1 cellular context compared by ENCODE assay signal in the genomic region with DNA sequence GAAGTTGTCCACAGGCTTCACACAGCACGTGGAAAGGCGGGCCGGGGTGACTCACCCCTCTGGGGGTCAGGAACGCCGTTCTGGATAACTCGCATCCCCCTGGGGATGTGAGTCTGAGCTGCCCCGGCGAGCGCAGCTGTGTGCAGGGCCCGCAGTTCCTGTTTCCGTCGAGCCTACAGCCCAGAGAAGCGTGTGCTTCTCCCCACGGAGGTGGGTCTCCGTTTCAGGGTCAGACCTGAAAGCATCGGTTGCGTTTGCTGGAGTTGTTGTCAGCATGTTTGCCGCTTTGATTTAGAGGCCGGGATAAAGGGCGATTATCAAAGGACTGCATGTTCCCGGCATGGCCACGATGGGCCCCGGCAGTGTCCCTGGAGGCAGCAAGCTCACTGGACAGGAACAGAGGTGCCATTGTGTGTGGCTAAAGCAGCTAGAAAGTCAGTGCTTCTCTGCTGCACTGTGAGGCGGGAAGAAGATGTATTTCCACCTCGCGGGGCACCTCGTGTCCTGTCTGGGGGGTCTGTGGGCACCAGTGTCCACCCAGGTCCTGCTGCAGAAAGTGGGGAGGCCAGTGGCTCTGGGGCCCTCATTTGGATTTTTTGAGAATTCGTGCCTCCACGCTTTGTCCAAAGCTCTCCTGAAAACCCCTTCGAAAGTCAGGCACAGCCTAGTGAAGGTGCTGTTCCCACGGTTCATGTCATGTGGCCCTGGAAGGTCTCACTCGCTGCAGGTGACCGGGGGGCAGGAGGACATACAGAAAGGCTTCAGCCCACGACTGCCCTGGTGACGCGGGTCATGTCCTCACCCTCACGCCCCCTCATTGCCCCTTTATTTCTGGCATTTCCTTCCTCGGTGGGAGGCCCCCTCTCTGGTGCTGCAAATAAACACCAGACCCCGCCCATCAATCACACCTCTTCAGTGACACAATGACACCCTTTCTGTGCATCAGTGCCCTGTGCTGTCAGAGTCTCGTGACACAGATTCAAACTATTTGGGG.
A peak's percentile ranks its signal among the peaks of the same experiment; 100 is the strongest.
TF ChIP-seq lines count a peak whose summit lies in the region.

No MANE protein-coding gene starts in this region.

TF ChIP-seq in HepG2, 621 proteins besides CTCF, POLR2A, EP300 and RAD21 (continued from another document and continues in another):
- TF ChIP-seq, protein P1, sequence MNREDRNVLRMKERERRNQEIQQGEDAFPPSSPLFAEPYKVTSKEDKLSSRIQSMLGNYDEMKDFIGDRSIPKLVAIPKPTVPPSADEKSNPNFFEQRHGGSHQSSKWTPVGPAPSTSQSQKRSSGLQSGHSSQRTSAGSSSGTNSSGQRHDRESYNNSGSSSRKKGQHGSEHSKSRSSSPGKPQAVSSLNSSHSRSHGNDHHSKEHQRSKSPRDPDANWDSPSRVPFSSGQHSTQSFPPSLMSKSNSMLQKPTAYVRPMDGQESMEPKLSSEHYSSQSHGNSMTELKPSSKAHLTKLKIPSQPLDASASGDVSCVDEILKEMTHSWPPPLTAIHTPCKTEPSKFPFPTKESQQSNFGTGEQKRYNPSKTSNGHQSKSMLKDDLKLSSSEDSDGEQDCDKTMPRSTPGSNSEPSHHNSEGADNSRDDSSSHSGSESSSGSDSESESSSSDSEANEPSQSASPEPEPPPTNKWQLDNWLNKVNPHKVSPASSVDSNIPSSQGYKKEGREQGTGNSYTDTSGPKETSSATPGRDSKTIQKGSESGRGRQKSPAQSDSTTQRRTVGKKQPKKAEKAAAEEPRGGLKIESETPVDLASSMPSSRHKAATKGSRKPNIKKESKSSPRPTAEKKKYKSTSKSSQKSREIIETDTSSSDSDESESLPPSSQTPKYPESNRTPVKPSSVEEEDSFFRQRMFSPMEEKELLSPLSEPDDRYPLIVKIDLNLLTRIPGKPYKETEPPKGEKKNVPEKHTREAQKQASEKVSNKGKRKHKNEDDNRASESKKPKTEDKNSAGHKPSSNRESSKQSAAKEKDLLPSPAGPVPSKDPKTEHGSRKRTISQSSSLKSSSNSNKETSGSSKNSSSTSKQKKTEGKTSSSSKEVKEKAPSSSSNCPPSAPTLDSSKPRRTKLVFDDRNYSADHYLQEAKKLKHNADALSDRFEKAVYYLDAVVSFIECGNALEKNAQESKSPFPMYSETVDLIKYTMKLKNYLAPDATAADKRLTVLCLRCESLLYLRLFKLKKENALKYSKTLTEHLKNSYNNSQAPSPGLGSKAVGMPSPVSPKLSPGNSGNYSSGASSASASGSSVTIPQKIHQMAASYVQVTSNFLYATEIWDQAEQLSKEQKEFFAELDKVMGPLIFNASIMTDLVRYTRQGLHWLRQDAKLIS (CRISPR knock-in tag; IDR thresholded peaks at IDR 0.05): no peak; the same call in 1 of the 2 replicates
- TF ChIP-seq, protein P2, sequence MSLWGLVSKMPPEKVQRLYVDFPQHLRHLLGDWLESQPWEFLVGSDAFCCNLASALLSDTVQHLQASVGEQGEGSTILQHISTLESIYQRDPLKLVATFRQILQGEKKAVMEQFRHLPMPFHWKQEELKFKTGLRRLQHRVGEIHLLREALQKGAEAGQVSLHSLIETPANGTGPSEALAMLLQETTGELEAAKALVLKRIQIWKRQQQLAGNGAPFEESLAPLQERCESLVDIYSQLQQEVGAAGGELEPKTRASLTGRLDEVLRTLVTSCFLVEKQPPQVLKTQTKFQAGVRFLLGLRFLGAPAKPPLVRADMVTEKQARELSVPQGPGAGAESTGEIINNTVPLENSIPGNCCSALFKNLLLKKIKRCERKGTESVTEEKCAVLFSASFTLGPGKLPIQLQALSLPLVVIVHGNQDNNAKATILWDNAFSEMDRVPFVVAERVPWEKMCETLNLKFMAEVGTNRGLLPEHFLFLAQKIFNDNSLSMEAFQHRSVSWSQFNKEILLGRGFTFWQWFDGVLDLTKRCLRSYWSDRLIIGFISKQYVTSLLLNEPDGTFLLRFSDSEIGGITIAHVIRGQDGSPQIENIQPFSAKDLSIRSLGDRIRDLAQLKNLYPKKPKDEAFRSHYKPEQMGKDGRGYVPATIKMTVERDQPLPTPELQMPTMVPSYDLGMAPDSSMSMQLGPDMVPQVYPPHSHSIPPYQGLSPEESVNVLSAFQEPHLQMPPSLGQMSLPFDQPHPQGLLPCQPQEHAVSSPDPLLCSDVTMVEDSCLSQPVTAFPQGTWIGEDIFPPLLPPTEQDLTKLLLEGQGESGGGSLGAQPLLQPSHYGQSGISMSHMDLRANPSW (CRISPR knock-in tag; IDR thresholded peaks at IDR 0.05; ENCODE audit: borderline replicate concordance): no peak
- 0 out of 2 replicates have a peak, but pooled peaks have one; percentile 3 for TF ChIP-seq ZNF530 (CRISPR knock-in tag; IDR thresholded peaks at IDR 0.05; ENCODE audit: low read depth)
- TF ChIP-seq ZFP82 (CRISPR knock-in tag; IDR thresholded peaks at IDR 0.05; ENCODE audit: borderline replicate concordance): no peak
- TF ChIP-seq TMF1 (CRISPR knock-in tag; IDR thresholded peaks at IDR 0.05; ENCODE audit: low read depth): no peak
- no peak for TF ChIP-seq KLF11 (CRISPR knock-in tag; IDR thresholded peaks at IDR 0.05)
- no peak for TF ChIP-seq ATAD3A (CRISPR knock-in tag; IDR thresholded peaks at IDR 0.05)
- TF ChIP-seq THRA (CRISPR knock-in tag; IDR thresholded peaks at IDR 0.05; ENCODE audit: borderline replicate concordance): no peak
- TF ChIP-seq ZNF12 (CRISPR knock-in tag; IDR thresholded peaks at IDR 0.05): peak; percentile 43; the same call in 1 of the 2 replicates
- peak; percentile 65; the same call in 1 of the 2 replicates for TF ChIP-seq KDM5B (CRISPR knock-in tag; IDR thresholded peaks at IDR 0.05; ENCODE audit: borderline replicate concordance)
- TF ChIP-seq, protein P3, sequence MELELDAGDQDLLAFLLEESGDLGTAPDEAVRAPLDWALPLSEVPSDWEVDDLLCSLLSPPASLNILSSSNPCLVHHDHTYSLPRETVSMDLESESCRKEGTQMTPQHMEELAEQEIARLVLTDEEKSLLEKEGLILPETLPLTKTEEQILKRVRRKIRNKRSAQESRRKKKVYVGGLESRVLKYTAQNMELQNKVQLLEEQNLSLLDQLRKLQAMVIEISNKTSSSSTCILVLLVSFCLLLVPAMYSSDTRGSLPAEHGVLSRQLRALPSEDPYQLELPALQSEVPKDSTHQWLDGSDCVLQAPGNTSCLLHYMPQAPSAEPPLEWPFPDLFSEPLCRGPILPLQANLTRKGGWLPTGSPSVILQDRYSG (CRISPR knock-in tag; IDR thresholded peaks at IDR 0.05): no peak
- no peak for TF ChIP-seq FLYWCH1 (CRISPR knock-in tag; IDR thresholded peaks at IDR 0.05)
- TF ChIP-seq, protein P4, sequence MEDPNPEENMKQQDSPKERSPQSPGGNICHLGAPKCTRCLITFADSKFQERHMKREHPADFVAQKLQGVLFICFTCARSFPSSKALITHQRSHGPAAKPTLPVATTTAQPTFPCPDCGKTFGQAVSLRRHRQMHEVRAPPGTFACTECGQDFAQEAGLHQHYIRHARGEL (CRISPR knock-in tag; IDR thresholded peaks at IDR 0.05): 0 out of 2 replicates have a peak, but pooled peaks have one; percentile 24
- no peak for TF ChIP-seq ZNF382 (CRISPR knock-in tag; IDR thresholded peaks at IDR 0.05; ENCODE audit: borderline replicate concordance)
- no peak; the same call in 1 of the 2 replicates for TF ChIP-seq ZNF773 (CRISPR knock-in tag; IDR thresholded peaks at IDR 0.05; ENCODE audit: borderline replicate concordance)
- no peak for TF ChIP-seq SP5 (CRISPR knock-in tag; IDR thresholded peaks at IDR 0.05; ENCODE audit: borderline replicate concordance, low read depth)
- no peak for TF ChIP-seq REPIN1 (CRISPR knock-in tag; IDR thresholded peaks at IDR 0.05; ENCODE audit: borderline replicate concordance, low read depth)
- TF ChIP-seq ZNF614 (CRISPR knock-in tag; IDR thresholded peaks at IDR 0.05; ENCODE audit: borderline replicate concordance): 0 out of 2 replicates have a peak, but pooled peaks have one; percentile 46
- TF ChIP-seq ZEB1 (IDR thresholded peaks at IDR 0.05; ENCODE audit: insufficient replicate concordance, low read depth): no peak
- TF ChIP-seq NCOA5 (CRISPR knock-in tag; IDR thresholded peaks at IDR 0.05): no peak
- 0 out of 2 replicates have a peak, but pooled peaks have one; percentile 21 for TF ChIP-seq TBX3 (IDR thresholded peaks at IDR 0.05; ENCODE audit: borderline replicate concordance)
- TF ChIP-seq, protein P5, sequence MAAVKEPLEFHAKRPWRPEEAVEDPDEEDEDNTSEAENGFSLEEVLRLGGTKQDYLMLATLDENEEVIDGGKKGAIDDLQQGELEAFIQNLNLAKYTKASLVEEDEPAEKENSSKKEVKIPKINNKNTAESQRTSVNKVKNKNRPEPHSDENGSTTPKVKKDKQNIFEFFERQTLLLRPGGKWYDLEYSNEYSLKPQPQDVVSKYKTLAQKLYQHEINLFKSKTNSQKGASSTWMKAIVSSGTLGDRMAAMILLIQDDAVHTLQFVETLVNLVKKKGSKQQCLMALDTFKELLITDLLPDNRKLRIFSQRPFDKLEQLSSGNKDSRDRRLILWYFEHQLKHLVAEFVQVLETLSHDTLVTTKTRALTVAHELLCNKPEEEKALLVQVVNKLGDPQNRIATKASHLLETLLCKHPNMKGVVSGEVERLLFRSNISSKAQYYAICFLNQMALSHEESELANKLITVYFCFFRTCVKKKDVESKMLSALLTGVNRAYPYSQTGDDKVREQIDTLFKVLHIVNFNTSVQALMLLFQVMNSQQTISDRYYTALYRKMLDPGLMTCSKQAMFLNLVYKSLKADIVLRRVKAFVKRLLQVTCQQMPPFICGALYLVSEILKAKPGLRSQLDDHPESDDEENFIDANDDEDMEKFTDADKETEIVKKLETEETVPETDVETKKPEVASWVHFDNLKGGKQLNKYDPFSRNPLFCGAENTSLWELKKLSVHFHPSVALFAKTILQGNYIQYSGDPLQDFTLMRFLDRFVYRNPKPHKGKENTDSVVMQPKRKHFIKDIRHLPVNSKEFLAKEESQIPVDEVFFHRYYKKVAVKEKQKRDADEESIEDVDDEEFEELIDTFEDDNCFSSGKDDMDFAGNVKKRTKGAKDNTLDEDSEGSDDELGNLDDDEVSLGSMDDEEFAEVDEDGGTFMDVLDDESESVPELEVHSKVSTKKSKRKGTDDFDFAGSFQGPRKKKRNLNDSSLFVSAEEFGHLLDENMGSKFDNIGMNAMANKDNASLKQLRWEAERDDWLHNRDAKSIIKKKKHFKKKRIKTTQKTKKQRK (IDR thresholded peaks at IDR 0.05; ENCODE audit: low read length): no peak
- peak; percentile 92 for TF ChIP-seq ZNF777 (CRISPR knock-in tag; IDR thresholded peaks at IDR 0.05)
- no peak for TF ChIP-seq BRCA1 (CRISPR knock-in tag; IDR thresholded peaks at IDR 0.05)
- no peak for TF ChIP-seq RBFOX2 (IDR thresholded peaks at IDR 0.05; ENCODE audit: low read depth, low read length)
- TF ChIP-seq ZSCAN20 (CRISPR knock-in tag; IDR thresholded peaks at IDR 0.05; ENCODE audit: borderline replicate concordance): no peak
- no peak for TF ChIP-seq XBP1 (CRISPR knock-in tag; IDR thresholded peaks at IDR 0.05)
- TF ChIP-seq AGO1 (IDR thresholded peaks at IDR 0.05; ENCODE audit: low read depth, low read length, poor library complexity, severe bottlenecking): no peak
- peak; percentile 11; the same call in 1 of the 2 replicates for TF ChIP-seq ZBTB2 (CRISPR knock-in tag; IDR thresholded peaks at IDR 0.05; ENCODE audit: low read depth)
- TF ChIP-seq RXRA (CRISPR knock-in tag; IDR thresholded peaks at IDR 0.05): peak; percentile 17; the same call in 1 of the 2 replicates
- TF ChIP-seq, protein P6, sequence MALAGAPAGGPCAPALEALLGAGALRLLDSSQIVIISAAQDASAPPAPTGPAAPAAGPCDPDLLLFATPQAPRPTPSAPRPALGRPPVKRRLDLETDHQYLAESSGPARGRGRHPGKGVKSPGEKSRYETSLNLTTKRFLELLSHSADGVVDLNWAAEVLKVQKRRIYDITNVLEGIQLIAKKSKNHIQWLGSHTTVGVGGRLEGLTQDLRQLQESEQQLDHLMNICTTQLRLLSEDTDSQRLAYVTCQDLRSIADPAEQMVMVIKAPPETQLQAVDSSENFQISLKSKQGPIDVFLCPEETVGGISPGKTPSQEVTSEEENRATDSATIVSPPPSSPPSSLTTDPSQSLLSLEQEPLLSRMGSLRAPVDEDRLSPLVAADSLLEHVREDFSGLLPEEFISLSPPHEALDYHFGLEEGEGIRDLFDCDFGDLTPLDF (CRISPR knock-in tag; IDR thresholded peaks at IDR 0.05): no peak
- no peak for TF ChIP-seq ATF4 (CRISPR knock-in tag; IDR thresholded peaks at IDR 0.05)
- no peak for TF ChIP-seq BRD4 (CRISPR knock-in tag; IDR thresholded peaks at IDR 0.05)
- TF ChIP-seq FOXK2 (IDR thresholded peaks at IDR 0.05): no peak
- no peak for TF ChIP-seq TFDP1 (CRISPR knock-in tag; IDR thresholded peaks at IDR 0.05; ENCODE audit: borderline replicate concordance)
- TF ChIP-seq HNRNPUL1 (IDR thresholded peaks at IDR 0.05; ENCODE audit: low read depth, low read length): no peak
- no peak for TF ChIP-seq ZNF235 (CRISPR knock-in tag; IDR thresholded peaks at IDR 0.05; ENCODE audit: borderline replicate concordance)
- TF ChIP-seq FOXK1 (CRISPR knock-in tag; IDR thresholded peaks at IDR 0.05; ENCODE audit: borderline replicate concordance, low read depth): peak; percentile 35; the same call in 1 of the 2 replicates
